Comparison of ENCODE assay signal across 22 cellular contexts in the genomic region with DNA sequence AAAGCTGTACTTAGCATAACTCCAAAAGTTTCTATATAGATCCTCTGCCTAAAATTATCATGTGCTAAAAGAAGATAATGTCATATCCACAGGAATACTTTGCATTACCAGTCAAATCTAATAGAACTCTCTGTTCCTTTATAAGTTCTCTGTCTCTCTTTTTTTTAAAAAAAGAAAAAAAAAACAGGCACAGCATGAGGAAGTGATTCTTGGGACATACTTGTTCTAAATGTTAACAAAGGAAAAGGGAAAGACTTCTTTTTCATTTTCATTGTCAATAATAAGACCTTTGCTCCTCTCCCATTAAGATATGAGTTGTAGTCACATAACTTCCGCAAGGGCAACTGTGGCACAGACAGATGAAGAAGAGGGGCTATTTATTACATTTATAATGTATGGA.
"Had no signal": no experiment of that assay in that cellular context is flagged by ENCODE, and none has a peak within 500 bp of the region (broad histone marks: within the 10 kb centered on the region; RNA-seq: fewer than 3 reads in every experiment).

No MANE protein-coding gene starts in this region.

- H3K4me1 ChIP-seq: prostate gland had no signal

- H3K36me3 ChIP-seq: prostate gland, right atrium auricular region had no signal

- H3K9me3 ChIP-seq: body of pancreas, prostate gland, right atrium auricular region had no signal

- H3K27me3 Mint-ChIP-seq: activated T-helper 17 cell treated with anti-CD3 and anti-CD28 coated beads, Interleukin-2, amount 50 U/mL, for 72 hours; naive B cell had no signal

- H3K27me3 ChIP-seq: body of pancreas, right atrium auricular region had no signal

- H3K4me3 Mint-ChIP-seq: activated CD4-positive, alpha-beta memory T cell treated with anti-CD3 and anti-CD28 coated beads, Interleukin-2, amount 10 ng/mL, durations not matched to agents 7 days and 5 days; activated CD8-positive, alpha-beta memory T cell treated with anti-CD3 and anti-CD28 coated beads, Interleukin-2, amount 10 ng/mL, durations not matched to agents 7 days and 5 days; activated naive CD8-positive, alpha-beta T cell treated with anti-CD3 and anti-CD28 coated beads, Interleukin-2, amount 10 ng/mL, durations not matched to agents 7 days and 5 days; activated T-helper 17 cell treated with anti-CD3 and anti-CD28 coated beads, Interleukin-2, amount 50 U/mL, for 72 hours; naive B cell; neural crest cell; stimulated activated naive CD8-positive, alpha-beta T cell treated with anti-CD3 and anti-CD28 coated beads, Interleukin-15, amount 100 ng/mL, for 72 hours; type B pancreatic cell had no signal

- H3K9me3 Mint-ChIP-seq: activated CD4-positive, alpha-beta memory T cell treated with anti-CD3 and anti-CD28 coated beads, Interleukin-2, amount 10 ng/mL, durations not matched to agents 7 days and 5 days; activated naive CD8-positive, alpha-beta T cell treated with anti-CD3 and anti-CD28 coated beads, Interleukin-2, amount 10 ng/mL, durations not matched to agents 7 days and 5 days; activated T-helper 17 cell treated with anti-CD3 and anti-CD28 coated beads, Interleukin-2, amount 50 U/mL, for 72 hours; naive B cell; neural crest cell; stimulated activated naive CD8-positive, alpha-beta T cell treated with anti-CD3 and anti-CD28 coated beads, Interleukin-15, amount 100 ng/mL, for 72 hours; type B pancreatic cell had no signal

- H3K36me3 Mint-ChIP-seq: activated CD8-positive, alpha-beta memory T cell treated with anti-CD3 and anti-CD28 coated beads, Interleukin-2, amount 10 ng/mL, durations not matched to agents 7 days and 5 days; naive B cell had no signal

- H3K27ac Mint-ChIP-seq: activated CD4-positive, alpha-beta memory T cell treated with anti-CD3 and anti-CD28 coated beads, Interleukin-2, amount 10 ng/mL, durations not matched to agents 7 days and 5 days; activated CD8-positive, alpha-beta memory T cell treated with anti-CD3 and anti-CD28 coated beads, Interleukin-2, amount 10 ng/mL, durations not matched to agents 7 days and 5 days; activated naive CD8-positive, alpha-beta T cell treated with anti-CD3 and anti-CD28 coated beads, Interleukin-2, amount 10 ng/mL, durations not matched to agents 7 days and 5 days; activated T-helper 17 cell treated with anti-CD3 and anti-CD28 coated beads, Interleukin-2, amount 50 U/mL, for 72 hours; naive B cell; stimulated activated naive CD8-positive, alpha-beta T cell treated with anti-CD3 and anti-CD28 coated beads, Interleukin-15, amount 100 ng/mL, for 72 hours; type B pancreatic cell had no signal

- DNase-seq: activated CD4-positive, alpha-beta memory T cell treated with anti-CD3 and anti-CD28 coated beads, Interleukin-2, amount 10 ng/mL, durations not matched to agents 7 days and 5 days; activated CD4-positive, alpha-beta T cell treated with anti-CD3 and anti-CD28 coated beads for 48 hours; activated CD4-positive, CD25-positive, alpha-beta regulatory T cell; activated CD8-positive, alpha-beta memory T cell treated with anti-CD3 and anti-CD28 coated beads, Interleukin-2, amount 10 ng/mL, durations not matched to agents 7 days and 5 days; activated naive CD4-positive, alpha-beta T cell; activated naive CD8-positive, alpha-beta T cell treated with anti-CD3 and anti-CD28 coated beads, Interleukin-2, amount 10 ng/mL, durations not matched to agents 7 days and 5 days; amygdala; body of pancreas; erythroblast; foreskin melanocyte; hypothalamus; islet precursor cell; naive B cell; stimulated activated CD4-positive, alpha-beta T cell treated with anti-CD3 and anti-CD28 coated beads, Interleukin-2, amount 100 ng/mL, for 48 hours; stimulated activated naive CD8-positive, alpha-beta T cell treated with anti-CD3 and anti-CD28 coated beads, Interleukin-15, amount 100 ng/mL, for 72 hours; T-helper 1 cell; T-helper 9 cell had no signal

- H3K4me3 ChIP-seq: body of pancreas, prostate gland, right atrium auricular region had no signal

- H3K27ac ChIP-seq: prostate gland, right atrium auricular region had no signal
